Comparison of ENCODE assay signal across 10 cellular contexts in the genomic region with DNA sequence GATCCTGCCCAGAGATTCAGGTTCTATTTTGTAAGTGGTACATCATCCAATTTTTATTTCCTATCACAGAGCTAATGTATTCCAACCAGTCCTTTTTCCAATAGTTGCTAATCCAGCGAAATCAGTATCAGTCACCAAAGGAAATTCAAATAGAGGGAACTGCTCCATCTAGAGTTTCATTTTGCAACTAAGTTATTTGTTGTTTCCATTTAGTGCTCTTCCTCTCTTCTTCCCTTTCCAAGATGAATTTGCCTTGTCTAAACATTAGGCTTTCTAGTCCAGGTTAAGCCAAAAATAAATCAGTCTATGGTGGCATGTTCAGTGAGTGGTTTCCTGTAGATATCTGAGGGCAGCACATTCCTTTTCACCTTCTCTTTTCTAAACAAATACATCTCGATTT.
DNase-seq lines count a peak whose midpoint lies in the region; ATAC-seq and TF ChIP-seq lines count a peak whose summit lies in the region.
"Had no signal": no experiment of that assay in that cellular context is flagged by ENCODE, and none has a peak within 500 bp of the region (broad histone marks: within the 10 kb centered on the region; RNA-seq: fewer than 3 reads in every experiment).

No MANE protein-coding gene starts in this region.

- no peak overlapping the region for H3K4me3 ChIP-seq in breast epithelium
- H3K4me3 ChIP-seq: SJCRH30 had no signal

- TF ChIP-seq POLR2A in breast epithelium (IDR thresholded peaks at IDR 0.05), result no peak

- no peak overlapping the region for H3K27ac ChIP-seq in breast epithelium
- H3K27ac ChIP-seq: SJCRH30 had no signal

- peak in 2 of 3 donors; percentile 41 to 57 for TF ChIP-seq CTCF in breast epithelium (IDR thresholded peaks at IDR 0.05)

- intact Hi-C loops in breast epithelium (cut with DNase I; ENCODE audit: low total_unique reads), result no loop called here

- no peak overlapping the region for H3K27ac Mint-ChIP-seq in T-helper 2 cell treated with Interferon-gamma antibody and Interleukin-4, amounts not matched to agents 5 μg/mL and 100 μg/mL, for 36 hours

- H3K36me3 Mint-ChIP-seq in T-helper 2 cell treated with Interferon-gamma antibody and Interleukin-4, amounts not matched to agents 5 μg/mL and 100 μg/mL, for 36 hours (ENCODE audit: low read depth), result no peaks in the 10 kb centered on the region

- H3K27me3 Mint-ChIP-seq in T-helper 2 cell treated with Interferon-gamma antibody and Interleukin-4, amounts not matched to agents 5 μg/mL and 100 μg/mL, for 36 hours (ENCODE audit: low read depth), result no peaks in the 10 kb centered on the region

- DNase-seq in AG08395 (ENCODE audit: low spot score), result peak; percentile 41
- peak; percentile 59 for DNase-seq in HuH-7 (ENCODE audit: low spot score)
- DNase-seq in breast epithelium (ENCODE audit: low spot score in 2 of 2), result no peak
- DNase-seq in lung microvascular endothelial cell (ENCODE audit: low read depth in 2 of 2), result peak; percentile 41 to 96
- DNase-seq in T-helper 2 cell treated with Interferon-gamma antibody and Interleukin-4, amounts not matched to agents 5 μg/mL and 100 μg/mL, for 36 hours (ENCODE audit: low spot score), result no peak
- no peak for DNase-seq in DMS79 (lab: John Stamatoyannopoulos, UW)
- DNase-seq: stimulated activated naive CD8-positive, alpha-beta T cell treated with anti-CD3 and anti-CD28 coated beads, Interleukin-15, Interleukin-2, amounts not matched to agents 100 U/mL and 50 U/mL, for 24 hours had no signal

- no peaks in the 10 kb centered on the region for H3K9me3 Mint-ChIP-seq in T-helper 2 cell treated with Interferon-gamma antibody and Interleukin-4, amounts not matched to agents 5 μg/mL and 100 μg/mL, for 36 hours

- ATAC-seq in GM21381 (IDR thresholded peaks at IDR 0.05; ENCODE audit: unreplicated experiment), result no peak
- ATAC-seq in activated CD4-positive, CD25-positive, alpha-beta regulatory T cell treated with anti-CD3 and anti-CD28 coated beads, Interleukin-2, amount 50 U/mL, for 24 hours, result no peak
- ATAC-seq: stimulated activated naive CD8-positive, alpha-beta T cell treated with anti-CD3 and anti-CD28 coated beads, Interleukin-15, Interleukin-2, amounts not matched to agents 100 U/mL and 50 U/mL, for 24 hours had no signal

- no peak overlapping the region for H3K4me3 Mint-ChIP-seq in T-helper 2 cell treated with Interferon-gamma antibody and Interleukin-4, amounts not matched to agents 5 μg/mL and 100 μg/mL, for 36 hours

- H3K4me1 ChIP-seq in breast epithelium, result no peaks in the 10 kb centered on the region

- no peaks in the 10 kb centered on the region for H3K27me3 ChIP-seq in breast epithelium
- H3K27me3 ChIP-seq: SJCRH30 had no signal

- H3K9me3 ChIP-seq in breast epithelium, result no peaks in the 10 kb centered on the region
- H3K9me3 ChIP-seq: SJCRH30 had no signal

- H3K4me1 Mint-ChIP-seq in T-helper 2 cell treated with Interferon-gamma antibody and Interleukin-4, amounts not matched to agents 5 μg/mL and 100 μg/mL, for 36 hours (ENCODE audit: low read depth), result no peaks in the 10 kb centered on the region

- no peaks in the 10 kb centered on the region for H3K36me3 ChIP-seq in breast epithelium
- H3K36me3 ChIP-seq: SJCRH30 had no signal

Comparison
In these comparisons a context has a peak if more than half of its experiments do, and no peak if none do; other contexts are left out.
1. DNase-seq: peak in AG08395 (single experiment), HuH-7 (single experiment) and lung microvascular endothelial cell (2 of 2); none in breast epithelium (0 of 2), T-helper 2 cell treated with Interferon-gamma antibody and Interleukin-4, amounts not matched to agents 5 μg/mL and 100 μg/mL, for 36 hours (single experiment) and DMS79 (single experiment).